ENCODE assay signal across 8 cellular contexts in genomic region chr1:9653195-9653782, GRCh38. TPM values are rescaled to one million over a fixed set of nuclear protein-coding genes. Genes with fewer than 3 reads are reported as not detected.
DNase-seq lines count a peak whose midpoint lies in the region; ATAC-seq and TF ChIP-seq lines count a peak whose summit lies in the region.

No MANE protein-coding gene starts in this region.

- no peak for TF ChIP-seq CTCF in right lobe of liver (IDR thresholded peaks at IDR 0.05)
- no peak for TF ChIP-seq CTCF in upper lobe of left lung (IDR thresholded peaks at IDR 0.05)
- no peak for TF ChIP-seq CTCF in ovary (IDR thresholded peaks at IDR 0.05)
- TF ChIP-seq CTCF in mucosa of descending colon (IDR thresholded peaks at IDR 0.05) = no peak

- H3K4me3 Mint-ChIP-seq in activated CD8-positive, alpha-beta memory T cell treated with anti-CD3 and anti-CD28 coated beads, Interleukin-2, amount 10 ng/mL, durations not matched to agents 7 days and 5 days = peak overlapping the region; percentile 91

- H3K4me3 ChIP-seq in right lobe of liver = peak overlapping the region in 2 of 3 donors; percentile 14 to 53
- H3K4me3 ChIP-seq in upper lobe of left lung = peak overlapping the region in 3 of 4 donors; percentile 58 to 72 (median 65)
- H3K4me3 ChIP-seq in ovary = no peak overlapping the region
- no peak overlapping the region for H3K4me3 ChIP-seq in mucosa of descending colon

- H3K36me3 ChIP-seq in right lobe of liver = no peaks in the 10 kb centered on the region
- no peaks in the 10 kb centered on the region for H3K36me3 ChIP-seq in upper lobe of left lung
- H3K36me3 ChIP-seq in ovary = no peaks in the 10 kb centered on the region
- no peaks in the 10 kb centered on the region for H3K36me3 ChIP-seq in mucosa of descending colon (ENCODE audit: low read depth)

- H3K27me3 Mint-ChIP-seq in activated CD8-positive, alpha-beta memory T cell treated with anti-CD3 and anti-CD28 coated beads, Interleukin-2, amount 10 ng/mL, durations not matched to agents 7 days and 5 days = no peaks in the 10 kb centered on the region

- no peak for TF ChIP-seq POLR2A in right lobe of liver (IDR thresholded peaks at IDR 0.05)
- TF ChIP-seq POLR2A in upper lobe of left lung (IDR thresholded peaks at IDR 0.05) = no peak
- no peak for TF ChIP-seq POLR2A in ovary (IDR thresholded peaks at IDR 0.05)

- peaks cover 38% of the 10 kb centered on the region for H3K36me3 Mint-ChIP-seq in activated CD8-positive, alpha-beta memory T cell treated with anti-CD3 and anti-CD28 coated beads, Interleukin-2, amount 10 ng/mL, durations not matched to agents 7 days and 5 days

- H3K27me3 ChIP-seq in right lobe of liver (peaks cover 0 to 15% of the 10 kb centered on the region in 2 donors), upper lobe of left lung (peaks cover 0 to 10% (median 8%) of the 10 kb centered on the region in 4 donors), ovary (no peaks in the 10 kb centered on the region)

- DNase-seq in left ventricle myocardium superior (no peak), left cardiac atrium (no peak), right lobe of liver (no peak), upper lobe of left lung (no peak), ovary (no peak), NCI-H1694 treated with DMSO at 0.1 percent for 48 hours (lab: John Stamatoyannopoulos, UW) (no peak), mucosa of descending colon (no peak)
- no peak for DNase-seq in activated CD8-positive, alpha-beta memory T cell treated with anti-CD3 and anti-CD28 coated beads, Interleukin-2, amount 10 ng/mL, durations not matched to agents 7 days and 5 days

- WGBS in right lobe of liver (ENCODE audit: insufficient coverage, low coverage, low lambda C conversion rate, missing lambda C conversion rate) = 22% methylated on average over 17 of the region's 17 CpGs
- WGBS in upper lobe of left lung, 2 donors = 35 to 47% methylated on average over 14 to 17 of the region's 17 CpGs
- 41 to 52% (median 45%) methylated on average over 17 of the region's 17 CpGs for WGBS in ovary, 3 donors

- peak; percentile 34 for ATAC-seq in left ventricle myocardium superior
- no peak for ATAC-seq in left cardiac atrium
- ATAC-seq in activated CD8-positive, alpha-beta memory T cell treated with anti-CD3 and anti-CD28 coated beads, Interleukin-2, amount 10 ng/mL, durations not matched to agents 7 days and 5 days = peak; percentile 1
- peak in 2 of 4 donors; percentile 6 to 15 for ATAC-seq in right lobe of liver
- no peak for ATAC-seq in upper lobe of left lung (ENCODE audit: low FRiP score in 2 of 2)
- no peak for ATAC-seq in mucosa of descending colon

- CTCF ChIA-PET in activated CD8-positive, alpha-beta memory T cell treated with anti-CD3 and anti-CD28 coated beads, Interleukin-2, amount 10 ng/mL, durations not matched to agents 7 days and 5 days (lab: Charles Lee) = interaction anchor here (1.1 to 7.7 kb wide), 16 partner anchors 9 to 95 kb away, joined by 3 to 224 read pairs (median 5); no protein-coding TSS in a partner anchor

- H3K27ac ChIP-seq in right lobe of liver (no peak overlapping the region), upper lobe of left lung (peak overlapping the region; percentile 82 to 90 (median 90)), ovary (no peak overlapping the region)

- H3K9me3 ChIP-seq in right lobe of liver (no peaks in the 10 kb centered on the region), upper lobe of left lung (no peaks in the 10 kb centered on the region), ovary (no peaks in the 10 kb centered on the region), mucosa of descending colon (no peaks in the 10 kb centered on the region)

- intact Hi-C loops in left ventricle myocardium superior (cut with micrococcal nuclease) (no loop called here), left cardiac atrium (cut with DNase I) (no loop called here), right lobe of liver (cut with DNase I) (no loop called here), ovary (cut with DNase I) (no loop called here), mucosa of descending colon (cut with DNase I, micrococcal nuclease) (no loop called here)

- peaks cover 0 to 11% (median 0%) of the 10 kb centered on the region in 4 donors for H3K4me1 ChIP-seq in right lobe of liver
- H3K4me1 ChIP-seq in upper lobe of left lung = peaks cover 14 to 37% (median 20%) of the 10 kb centered on the region in 4 donors
- H3K4me1 ChIP-seq in ovary (ENCODE audit: insufficient read depth) = no peaks in the 10 kb centered on the region
- peaks cover 8% of the 10 kb centered on the region for H3K4me1 ChIP-seq in mucosa of descending colon (ENCODE audit: low read depth)

- peak overlapping the region; percentile 88 for H3K27ac Mint-ChIP-seq in activated CD8-positive, alpha-beta memory T cell treated with anti-CD3 and anti-CD28 coated beads, Interleukin-2, amount 10 ng/mL, durations not matched to agents 7 days and 5 days

- no peaks in the 10 kb centered on the region for H3K9me3 Mint-ChIP-seq in activated CD8-positive, alpha-beta memory T cell treated with anti-CD3 and anti-CD28 coated beads, Interleukin-2, amount 10 ng/mL, durations not matched to agents 7 days and 5 days (ENCODE audit: low read depth)

- peaks cover 59% of the 10 kb centered on the region for H3K4me1 Mint-ChIP-seq in activated CD8-positive, alpha-beta memory T cell treated with anti-CD3 and anti-CD28 coated beads, Interleukin-2, amount 10 ng/mL, durations not matched to agents 7 days and 5 days

- TF ChIP-seq EP300 in upper lobe of left lung (IDR thresholded peaks at IDR 0.05) (no peak), ovary (IDR thresholded peaks at IDR 0.05) (no peak)

RNA-seq across cellular contexts. Expression of gene PIK3CD, which starts 1.8 kb away (rescaled TPM):
- 3.4 TPM for total RNA-seq in left ventricle myocardium superior
- 1 to 10 TPM; 4.4 to 7.4 TPM for total RNA-seq in left cardiac atrium
- total RNA-seq in activated CD8-positive, alpha-beta memory T cell treated with anti-CD3 and anti-CD28 coated beads, Interleukin-2, amount 10 ng/mL, durations not matched to agents 7 days and 5 days = 100 to 1,000 TPM; 256 to 261 TPM
- total RNA-seq in right lobe of liver = 1 to 10 TPM; 1.4 to 5.8 (median 2.6) TPM
- 10 to 100 TPM; 19.0 to 56.6 (median 24.2) TPM for total RNA-seq in upper lobe of left lung
- 1 to 10 TPM; 4.2 to 9.2 (median 8.3) TPM for total RNA-seq in ovary
- polyA plus RNA-seq in ovary = 1 to 10 TPM; 3.7 to 6.7 TPM
- 10 to 100 TPM in 1 of 3 donors, 1 to 10 TPM in 2; 4.6 to 11.7 (median 4.8) TPM for total RNA-seq in mucosa of descending colon

Comparison
In these comparisons a context has a peak if more than half of its experiments do, and no peak if none do; other contexts are left out.
1. ATAC-seq: peak in left ventricle myocardium superior (single experiment) and activated CD8-positive, alpha-beta memory T cell treated with anti-CD3 and anti-CD28 coated beads, Interleukin-2, amount 10 ng/mL, durations not matched to agents 7 days and 5 days (single experiment); none in left cardiac atrium (0 of 2), upper lobe of left lung (0 of 2) and mucosa of descending colon (single experiment).
2. H3K27ac ChIP-seq: peak in upper lobe of left lung (4 of 4); none in right lobe of liver (0 of 3) and ovary (0 of 2).
3. H3K4me3 ChIP-seq: peak in right lobe of liver (2 of 3) and upper lobe of left lung (3 of 4); none in ovary (single experiment) and mucosa of descending colon (single experiment).
4. RNA of gene PIK3CD, which starts 1.8 kb away (total RNA-seq): 256 to 261 TPM in activated CD8-positive, alpha-beta memory T cell treated with anti-CD3 and anti-CD28 coated beads, Interleukin-2, amount 10 ng/mL, durations not matched to agents 7 days and 5 days; 19.0 to 56.6 TPM in upper lobe of left lung, 4.2 to 9.2 TPM in ovary, 4.4 to 7.4 TPM in left cardiac atrium, 4.6 to 11.7 TPM in mucosa of descending colon, 3.4 TPM in left ventricle myocardium superior (single experiment) and 1.4 to 5.8 TPM in right lobe of liver; every median in the first group is over 4 times any median in the second.